In genomic region chr2:105330681-105331375, GRCh38 we compare ENCODE assay signal across 8 cellular contexts. TPM values are rescaled to one million over a fixed set of nuclear protein-coding genes. Genes with fewer than 3 reads are reported as not detected.
DNase-seq lines count a peak whose midpoint lies in the region; ATAC-seq lines count a peak whose summit lies in the region.

No MANE protein-coding gene starts in this region.

- DNase-seq in stimulated activated CD4-positive, alpha-beta T cell treated with anti-CD3 and anti-CD28 coated beads, Interleukin-4, amount 100 ng/mL, for 24 hours, result peak; percentile 11
- no peak for DNase-seq in stimulated activated CD4-positive, alpha-beta T cell treated with anti-CD3 and anti-CD28 coated beads, Interleukin-4, amount 100 ng/mL, for 4 hours
- DNase-seq in activated CD4-positive, alpha-beta T cell treated with anti-CD3 and anti-CD28 coated beads, Interleukin-2, amount 50 U/mL, for 48 hours, result peak; percentile 17 to 25
- no peak for DNase-seq in left colon
- no peak for DNase-seq in D341Med (ENCODE audit: low spot score)
- no peak for DNase-seq in NCI-H2081 treated with DMSO at 0.1 percent for 48 hours (lab: John Stamatoyannopoulos, UW)
- no peak for DNase-seq in SHP77 (lab: John Stamatoyannopoulos, UW)
- DNase-seq in activated CD4-positive, CD25-positive, alpha-beta regulatory T cell (lab: John Stamatoyannopoulos, UW), result no peak

- peak; percentile 16 for ATAC-seq in left colon

- intact Hi-C loops in left colon (cut with DNase I, micrococcal nuclease), result no loop called here

RNA-seq across cellular contexts. Expression of gene TGFBRAP1, which starts 1.3 kb away (rescaled TPM):
- 10 to 100 TPM; 16.8 to 19.7 TPM for total RNA-seq in left colon

RNA-seq across cellular contexts. Expression of gene C2orf49, which starts 6.5 kb away (rescaled TPM):
- 10 to 100 TPM; 12.2 TPM for total RNA-seq in left colon

Comparison
In these comparisons a context has a peak if more than half of its experiments do, and no peak if none do; other contexts are left out.
1. DNase-seq: peak in stimulated activated CD4-positive, alpha-beta T cell treated with anti-CD3 and anti-CD28 coated beads, Interleukin-4, amount 100 ng/mL, for 24 hours (single experiment) and activated CD4-positive, alpha-beta T cell treated with anti-CD3 and anti-CD28 coated beads, Interleukin-2, amount 50 U/mL, for 48 hours (2 of 2); none in stimulated activated CD4-positive, alpha-beta T cell treated with anti-CD3 and anti-CD28 coated beads, Interleukin-4, amount 100 ng/mL, for 4 hours (0 of 2), left colon (0 of 2), D341Med (single experiment), NCI-H2081 treated with DMSO at 0.1 percent for 48 hours (single experiment), SHP77 (0 of 2) and activated CD4-positive, CD25-positive, alpha-beta regulatory T cell (0 of 4).